In genomic region chr3:9598783-9599387, GRCh38 we compare ENCODE assay signal across 30 cellular contexts. TPM values are rescaled to one million over a fixed set of nuclear protein-coding genes. Genes with fewer than 3 reads are reported as not detected.
"Had no signal": no experiment of that assay in that cellular context is flagged by ENCODE, and none has a peak within 500 bp of the region (broad histone marks: within the 10 kb centered on the region; RNA-seq: fewer than 3 reads in every experiment).

No MANE protein-coding gene starts in this region.

- H3K36me3 Mint-ChIP-seq: mesothelial cell of epicardium, natural killer cell had no signal

- H3K4me3 Mint-ChIP-seq: mesothelial cell of epicardium; natural killer cell; stimulated activated naive CD8-positive, alpha-beta T cell treated with anti-CD3 and anti-CD28 coated beads, Interleukin-15, amount 100 ng/mL, for 72 hours had no signal

- H3K4me1 Mint-ChIP-seq: mesothelial cell of epicardium, natural killer cell had no signal

- DNase-seq: dermis blood vessel endothelial cell; effector memory CD4-positive, alpha-beta T cell; foreskin keratinocyte; heart right ventricle; hippocampal formation; kidney glomerular epithelial cell; mesenchymal stem cell; natural killer cell; occipital lobe; ovary; stimulated activated CD4-positive, alpha-beta T cell treated with anti-CD3 and anti-CD28 coated beads, Interleukin-12 subunit alpha, Interleukin-12 subunit beta, amount 100 ng/mL, for 4 hours; stimulated activated CD4-positive, alpha-beta T cell treated with anti-CD3 and anti-CD28 coated beads, Interleukin-1b, Interleukin-23, amount 100 ng/mL, for 48 hours; stimulated activated CD4-positive, alpha-beta T cell treated with anti-CD3 and anti-CD28 coated beads, Interleukin-4, amount 100 ng/mL, for 1 hour; stimulated activated CD8-positive, alpha-beta memory T cell treated with anti-CD3 and anti-CD28 coated beads, Interleukin-4, amount 100 ng/mL, for 48 hours; stimulated activated naive CD4-positive, alpha-beta T cell; stimulated activated naive CD8-positive, alpha-beta T cell treated with anti-CD3 and anti-CD28 coated beads, Interleukin-15, amount 100 ng/mL, for 72 hours; trophoblast cell had no signal

- ATAC-seq: foreskin keratinocyte; gastroesophageal sphincter; heart right ventricle; left lobe of liver; natural killer cell; sciatic nerve; stimulated activated naive CD8-positive, alpha-beta T cell treated with anti-CD3 and anti-CD28 coated beads, Interleukin-15, amount 100 ng/mL, for 72 hours had no signal

- H3K9me3 Mint-ChIP-seq: natural killer cell had no signal

- H3K27ac Mint-ChIP-seq: mesothelial cell of epicardium; natural killer cell; progenitor cell of endocrine pancreas; stimulated activated naive CD8-positive, alpha-beta T cell treated with anti-CD3 and anti-CD28 coated beads, Interleukin-15, amount 100 ng/mL, for 72 hours had no signal

RNA-seq across cellular contexts. Expression of gene LHFPL4, which starts 45.3 kb away (rescaled TPM):
- total RNA-seq: chondrocyte, dermis blood vessel endothelial cell, endothelial cell of umbilical vein, epithelial cell of proximal tubule, foreskin keratinocyte, heart right ventricle, mesothelial cell of epicardium, mucosa of gallbladder, natural killer cell, right atrium auricular region, sciatic nerve, smooth muscle cell, ureter, vagina had no signal
- polyA plus RNA-seq: endothelial cell of umbilical vein, foreskin keratinocyte, heart right ventricle, ovary had no signal
